In genomic region chr18:48080546-48080945, GRCh38 we compare ENCODE assay signal across 14 cellular contexts.
"Had no signal": no experiment of that assay in that cellular context is flagged by ENCODE, and none has a peak within 500 bp of the region (broad histone marks: within the 10 kb centered on the region; RNA-seq: fewer than 3 reads in every experiment).

No MANE protein-coding gene starts in this region.

- H3K9me3 ChIP-seq: heart left ventricle, left ventricle myocardium inferior, pancreas, tibial nerve, vagina had no signal

- H3K36me3 ChIP-seq: heart left ventricle, left ventricle myocardium inferior, pancreas, tibial nerve, vagina had no signal

- H3K36me3 Mint-ChIP-seq: activated CD4-positive, alpha-beta memory T cell treated with anti-CD3 and anti-CD28 coated beads for 36 hours; activated naive CD8-positive, alpha-beta T cell treated with anti-CD3 and anti-CD28 coated beads for 36 hours had no signal

- H3K4me3 Mint-ChIP-seq: activated CD4-positive, alpha-beta memory T cell treated with anti-CD3 and anti-CD28 coated beads for 36 hours; activated naive CD8-positive, alpha-beta T cell treated with anti-CD3 and anti-CD28 coated beads for 36 hours; neural crest cell had no signal

- DNase-seq: activated CD4-positive, alpha-beta memory T cell treated with anti-CD3 and anti-CD28 coated beads for 36 hours; activated gamma-delta T cell; activated naive CD8-positive, alpha-beta T cell treated with anti-CD3 and anti-CD28 coated beads for 36 hours; activated T-cell treated with anti-CD3 and anti-CD28 coated beads, Interleukin-2, amount 50 U/mL, for 48 hours; foreskin keratinocyte; heart left ventricle; kidney; left ventricle myocardium inferior; mesenchymal stem cell; pancreas; T-helper 9 cell had no signal

- H3K4me1 Mint-ChIP-seq: activated naive CD8-positive, alpha-beta T cell treated with anti-CD3 and anti-CD28 coated beads for 36 hours had no signal

- H3K9me3 Mint-ChIP-seq: activated CD4-positive, alpha-beta memory T cell treated with anti-CD3 and anti-CD28 coated beads for 36 hours; activated naive CD8-positive, alpha-beta T cell treated with anti-CD3 and anti-CD28 coated beads for 36 hours; neural crest cell had no signal

- H3K4me3 ChIP-seq: heart left ventricle, left ventricle myocardium inferior, pancreas, tibial nerve, vagina had no signal

- H3K27me3 ChIP-seq: foreskin keratinocyte, heart left ventricle, pancreas, tibial nerve, vagina had no signal

- H3K27me3 Mint-ChIP-seq: activated CD4-positive, alpha-beta memory T cell treated with anti-CD3 and anti-CD28 coated beads for 36 hours; activated naive CD8-positive, alpha-beta T cell treated with anti-CD3 and anti-CD28 coated beads for 36 hours had no signal

- H3K27ac ChIP-seq: foreskin keratinocyte, heart left ventricle, left ventricle myocardium inferior, pancreas, tibial nerve, vagina had no signal

- H3K4me1 ChIP-seq: foreskin keratinocyte, pancreas had no signal

- ATAC-seq: foreskin keratinocyte, pancreas had no signal

- H3K27ac Mint-ChIP-seq: activated CD4-positive, alpha-beta memory T cell treated with anti-CD3 and anti-CD28 coated beads for 36 hours; activated naive CD8-positive, alpha-beta T cell treated with anti-CD3 and anti-CD28 coated beads for 36 hours had no signal
